8 cellular contexts compared by ENCODE assay signal in genomic region chr14:41606249-41607118, GRCh38. TPM values are rescaled to one million over a fixed set of nuclear protein-coding genes. Genes with fewer than 3 reads are reported as not detected.
A peak's percentile ranks its signal among the peaks of the same experiment; 100 is the strongest.
DNase-seq lines count a peak whose midpoint lies in the region; ATAC-seq lines count a peak whose summit lies in the region.

Gene LRFN5, plus strand, starts transcription at chr14:41606876.

- no peak within 1 kb of the TSS for H3K27ac Mint-ChIP-seq in activated CD4-positive, alpha-beta T cell treated with anti-CD3 and anti-CD28 coated beads for 36 hours
- H3K27ac Mint-ChIP-seq in stimulated activated naive CD8-positive, alpha-beta T cell treated with anti-CD3 and anti-CD28 coated beads, Interleukin-15, Interleukin-2, amounts not matched to agents 100 ng/mL and 50 ng/mL, for 24 hours, result no peak within 1 kb of the TSS

- POLR2A ChIA-PET in activated CD4-positive, alpha-beta T cell treated with anti-CD3 and anti-CD28 coated beads for 36 hours (lab: Charles Lee), result no interaction called here

- peak within 1 kb of the TSS; percentile 54 for H3K27ac ChIP-seq in caudate nucleus (ENCODE audit: low read depth, low read length)
- peak within 1 kb of the TSS; percentile 52 for H3K27ac ChIP-seq in layer of hippocampus (ENCODE audit: low read depth, low read length)

- peak; percentile 47 for ATAC-seq in activated CD4-positive, alpha-beta T cell treated with anti-CD3 and anti-CD28 coated beads for 36 hours
- ATAC-seq in HG03469 (IDR thresholded peaks at IDR 0.05; ENCODE audit: unreplicated experiment), result no peak

- intact Hi-C loops in activated CD4-positive, alpha-beta T cell treated with anti-CD3 and anti-CD28 coated beads for 36 hours (cut with DNase I, micrococcal nuclease), result no loop called here

- peaks cover 65% of the 10 kb centered on the region for H3K27me3 Mint-ChIP-seq in activated CD4-positive, alpha-beta T cell treated with anti-CD3 and anti-CD28 coated beads for 36 hours
- H3K27me3 Mint-ChIP-seq in stimulated activated naive CD8-positive, alpha-beta T cell treated with anti-CD3 and anti-CD28 coated beads, Interleukin-15, Interleukin-2, amounts not matched to agents 100 ng/mL and 50 ng/mL, for 24 hours, result peaks cover 85% of the 10 kb centered on the region

- peaks cover 18% of the 10 kb centered on the region for H3K27me3 ChIP-seq in layer of hippocampus (ENCODE audit: control insufficient read depth, insufficient read depth, low read length)

- no peaks in the 10 kb centered on the region for H3K36me3 Mint-ChIP-seq in activated CD4-positive, alpha-beta T cell treated with anti-CD3 and anti-CD28 coated beads for 36 hours (ENCODE audit: low read depth)
- H3K36me3 Mint-ChIP-seq in stimulated activated naive CD8-positive, alpha-beta T cell treated with anti-CD3 and anti-CD28 coated beads, Interleukin-15, Interleukin-2, amounts not matched to agents 100 ng/mL and 50 ng/mL, for 24 hours (ENCODE audit: low read depth), result no peaks in the 10 kb centered on the region

- H3K9me3 Mint-ChIP-seq in activated CD4-positive, alpha-beta T cell treated with anti-CD3 and anti-CD28 coated beads for 36 hours (ENCODE audit: low read depth), result no peaks in the 10 kb centered on the region
- H3K9me3 Mint-ChIP-seq in stimulated activated naive CD8-positive, alpha-beta T cell treated with anti-CD3 and anti-CD28 coated beads, Interleukin-15, Interleukin-2, amounts not matched to agents 100 ng/mL and 50 ng/mL, for 24 hours, result no peaks in the 10 kb centered on the region

- DNase-seq in activated CD4-positive, alpha-beta T cell treated with anti-CD3 and anti-CD28 coated beads for 36 hours, result peak; percentile 22
- DNase-seq in activated CD4-positive, alpha-beta T cell treated with anti-CD3 and anti-CD28 coated beads, Interleukin-2, amount 50 U/mL, for 1 hour, result no peak
- DNase-seq in NCI-H345 (lab: John Stamatoyannopoulos, UW) (peak; percentile 78), caudate nucleus (lab: John Stamatoyannopoulos, UW) (peak in 24 of 61 donors; percentile 13 to 82 (median 52)), NOMO-1 (lab: John Stamatoyannopoulos, UW; ENCODE audit: unreplicated experiment in 2 of 2) (no peak)

- H3K4me3 Mint-ChIP-seq in activated CD4-positive, alpha-beta T cell treated with anti-CD3 and anti-CD28 coated beads for 36 hours, result peak within 1 kb of the TSS; percentile 52
- peak within 1 kb of the TSS; percentile 68 for H3K4me3 Mint-ChIP-seq in stimulated activated naive CD8-positive, alpha-beta T cell treated with anti-CD3 and anti-CD28 coated beads, Interleukin-15, Interleukin-2, amounts not matched to agents 100 ng/mL and 50 ng/mL, for 24 hours

- CTCF ChIA-PET in activated CD4-positive, alpha-beta T cell treated with anti-CD3 and anti-CD28 coated beads for 36 hours (lab: Charles Lee), result interaction anchor here (1.0 kb wide), 1 partner anchor 11 kb away, joined by 3 read pairs; no protein-coding TSS in a partner anchor

- H3K4me1 Mint-ChIP-seq in activated CD4-positive, alpha-beta T cell treated with anti-CD3 and anti-CD28 coated beads for 36 hours, result peaks cover 24% of the 10 kb centered on the region
- peaks cover 54% of the 10 kb centered on the region for H3K4me1 Mint-ChIP-seq in stimulated activated naive CD8-positive, alpha-beta T cell treated with anti-CD3 and anti-CD28 coated beads, Interleukin-15, Interleukin-2, amounts not matched to agents 100 ng/mL and 50 ng/mL, for 24 hours (ENCODE audit: low read depth)

RNA-seq across cellular contexts. Expression of gene LRFN5, which starts in this region (rescaled TPM):
- not detected for total RNA-seq in activated CD4-positive, alpha-beta T cell treated with anti-CD3 and anti-CD28 coated beads for 36 hours

Comparison
In these comparisons a context has a peak if more than half of its experiments do, and no peak if none do; other contexts are left out.
1. Peak in DNase-seq and ATAC-seq in activated CD4-positive, alpha-beta T cell treated with anti-CD3 and anti-CD28 coated beads for 36 hours; RNA of the gene not detected or under 1 TPM.